Comparison of ENCODE assay signal across 1 cellular context in genomic region chr5:129094087-129094923, GRCh38.
TF ChIP-seq lines count a peak whose summit lies in the region.

ISOC1 (plus strand) TSS chr5:129094749; CDS start chr5:129094767, 18 bp downstream.

TF ChIP-seq in GM23338, 12 proteins besides CTCF, POLR2A, EP300 and RAD21 (continued from another document):
- TF ChIP-seq ZNF462 (CRISPR knock-in tag; IDR thresholded peaks at IDR 0.05) (no peak), EZH2phosphoT487 (IDR thresholded peaks at IDR 0.05; ENCODE audit: unreplicated experiment) (no peak), NANOG (IDR thresholded peaks at IDR 0.05; ENCODE audit: borderline replicate concordance) (no peak), POLR2AphosphoS5 (IDR thresholded peaks at IDR 0.05; ENCODE audit: low read depth) (peak; percentile 61), ZNF114 (CRISPR knock-in tag; IDR thresholded peaks at IDR 0.05) (no peak), STAT1 (IDR thresholded peaks at IDR 0.05; ENCODE audit: unreplicated experiment) (no peak), EZH2 (IDR thresholded peaks at IDR 0.05; ENCODE audit: low read depth, unreplicated experiment) (no peak), REST (IDR thresholded peaks at IDR 0.05; ENCODE audit: unreplicated experiment) (no peak), ZNF331 (CRISPR knock-in tag; IDR thresholded peaks at IDR 0.05; ENCODE audit: low read depth) (no peak), JUNB (IDR thresholded peaks at IDR 0.05; ENCODE audit: unreplicated experiment) (no peak)
